31 cellular contexts compared by ENCODE assay signal in the genomic region with DNA sequence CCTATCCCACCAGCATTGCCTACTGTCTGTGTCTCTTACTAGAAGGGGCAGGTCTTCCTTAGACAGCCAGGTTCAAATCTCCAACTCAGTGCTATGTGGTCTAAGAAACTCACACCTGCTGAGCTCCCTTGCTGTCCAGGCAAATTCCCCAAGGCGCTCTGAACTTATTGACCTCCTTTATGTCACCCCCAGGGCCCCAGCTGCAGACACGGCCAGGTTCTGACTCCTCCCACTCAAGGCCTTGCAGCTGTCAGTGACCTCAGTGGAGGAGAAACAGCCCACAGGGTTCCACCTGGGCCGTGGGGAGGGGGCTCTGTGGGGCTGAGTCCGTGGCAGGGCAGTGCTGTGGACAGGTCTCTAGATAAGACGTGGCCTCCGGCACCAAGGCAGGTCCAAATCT. TPM values are rescaled to one million over a fixed set of nuclear protein-coding genes. Genes with fewer than 3 reads are reported as not detected.
"Had no signal": no experiment of that assay in that cellular context is flagged by ENCODE, and none has a peak within 500 bp of the region (broad histone marks: within the 10 kb centered on the region; RNA-seq: fewer than 3 reads in every experiment).

No MANE protein-coding gene starts in this region.

- ATAC-seq: natural killer cell; pancreas; right lobe of liver; stimulated activated naive B cell treated with anti-CD40 and anti-IgM and Interleukin-4, amounts not matched to agents 10 μg/mL and 1 μg/mL and 100 μg/mL, for 72 hours; stimulated activated naive CD8-positive, alpha-beta T cell treated with anti-CD3 and anti-CD28 coated beads, Interleukin-15, Interleukin-2, amounts not matched to agents 100 U/mL and 50 U/mL, for 24 hours; upper lobe of right lung had no signal

- H3K9me3 Mint-ChIP-seq: mesothelial cell of epicardium; natural killer cell; stimulated activated naive B cell treated with anti-CD40 and anti-IgM and Interleukin-4, amounts not matched to agents 10 μg/mL and 1 μg/mL and 100 μg/mL, for 72 hours had no signal

- H3K9me3 ChIP-seq: left ventricle myocardium inferior, pancreas, right atrium auricular region, right lobe of liver, stomach, testis, thyroid gland, transverse colon, upper lobe of right lung had no signal

- H3K27ac Mint-ChIP-seq: mesothelial cell of epicardium; naive B cell; natural killer cell; nephron progenitor cell; stimulated activated naive B cell treated with anti-CD40 and anti-IgM and Interleukin-4, amounts not matched to agents 10 μg/mL and 1 μg/mL and 100 μg/mL, for 72 hours had no signal

- H3K79me2 ChIP-seq: hepatocyte had no signal

- H3K27ac ChIP-seq: hepatocyte, left ventricle myocardium inferior, pancreas, right atrium auricular region, right lobe of liver, skin epidermis, stomach, testis, thyroid gland, transverse colon, upper lobe of right lung had no signal

- H3K27me3 ChIP-seq: hepatocyte, pancreas, right atrium auricular region, right lobe of liver, testis, thyroid gland, transverse colon, upper lobe of right lung had no signal

- H3K36me3 ChIP-seq: left ventricle myocardium inferior, pancreas, right atrium auricular region, right lobe of liver, stomach, thyroid gland, transverse colon, upper lobe of right lung had no signal

- DNase-seq: islet precursor cell; left ventricle myocardium inferior; mesendoderm; naive B cell; natural killer cell; nephron progenitor cell; nucleus accumbens; right lobe of liver; stimulated activated CD4-positive, alpha-beta T cell treated with anti-CD3 and anti-CD28 coated beads, Interleukin-12 subunit alpha, Interleukin-12 subunit beta, amount 100 ng/mL, for 4 hours; stimulated activated CD4-positive, alpha-beta T cell treated with anti-CD3 and anti-CD28 coated beads, Interleukin-15, amount 100 ng/mL, for 24 hours; stimulated activated CD4-positive, alpha-beta T cell treated with anti-CD3 and anti-CD28 coated beads, Interleukin-2, amount 100 ng/mL, for 24 hours; stimulated activated CD4-positive, alpha-beta T cell treated with anti-CD3 and anti-CD28 coated beads, Interleukin-4, amount 100 ng/mL, for 1 hour; stimulated activated naive B cell treated with anti-CD40 and anti-IgM and Interleukin-4, amounts not matched to agents 10 μg/mL and 1 μg/mL and 100 μg/mL, for 72 hours; stimulated activated naive CD8-positive, alpha-beta T cell treated with anti-CD3 and anti-CD28 coated beads, Interleukin-15, Interleukin-2, amounts not matched to agents 100 U/mL and 50 U/mL, for 24 hours; stomach; testis; thyroid gland; transverse colon; upper lobe of right lung had no signal

- H3K36me3 Mint-ChIP-seq: mesothelial cell of epicardium; naive B cell; natural killer cell; stimulated activated naive B cell treated with anti-CD40 and anti-IgM and Interleukin-4, amounts not matched to agents 10 μg/mL and 1 μg/mL and 100 μg/mL, for 72 hours had no signal

- H3K4me3 Mint-ChIP-seq: mesothelial cell of epicardium; naive B cell; natural killer cell; nephron progenitor cell; stimulated activated naive B cell treated with anti-CD40 and anti-IgM and Interleukin-4, amounts not matched to agents 10 μg/mL and 1 μg/mL and 100 μg/mL, for 72 hours had no signal

- H3K4me2 ChIP-seq: hepatocyte had no signal

- H2AFZ ChIP-seq: hepatocyte had no signal

- H3K4me1 ChIP-seq: left ventricle myocardium inferior, pancreas, right atrium auricular region, right lobe of liver, stomach, testis, thyroid gland, transverse colon, upper lobe of right lung had no signal

- H3K4me3 ChIP-seq: hepatocyte, left ventricle myocardium inferior, lung, pancreas, right atrium auricular region, right lobe of liver, skin epidermis, stomach, testis, thyroid gland, transverse colon, upper lobe of right lung had no signal

- H3K4me1 Mint-ChIP-seq: naive B cell; stimulated activated naive B cell treated with anti-CD40 and anti-IgM and Interleukin-4, amounts not matched to agents 10 μg/mL and 1 μg/mL and 100 μg/mL, for 72 hours had no signal

RNA-seq across cellular contexts. Expression of a gene that starts 42.1 kb away (rescaled TPM):
- total RNA-seq: kidney epithelial cell, left ventricle myocardium inferior, mesothelial cell of epicardium, mononuclear cell, natural killer cell, osteoblast, posterior vena cava, pulmonary artery endothelial cell, renal cortical epithelial cell, right lobe of liver, thyroid gland, transverse colon had no signal
- polyA plus RNA-seq: pancreas had no signal
